In genomic region chr2:32061973-32062861, GRCh38 we compare ENCODE assay signal across 8 cellular contexts. TPM values are rescaled to one million over a fixed set of nuclear protein-coding genes. Genes with fewer than 3 reads are reported as not detected.
DNase-seq lines count a peak whose midpoint lies in the region; ATAC-seq and TF ChIP-seq lines count a peak whose summit lies in the region.

No MANE protein-coding gene starts in this region.

- H2AFZ ChIP-seq in DND-41 (ENCODE audit: low read depth, low read length), result peak overlapping the region; percentile 69
- H2AFZ ChIP-seq in KMS-11 (ENCODE audit: low read depth), result peak overlapping the region; percentile 99

- H3K9me3 ChIP-seq in DND-41 (ENCODE audit: insufficient read depth, low read length, severe bottlenecking), result no peaks in the 10 kb centered on the region
- H3K9me3 ChIP-seq in mucosa of rectum (ENCODE audit: control insufficient read depth in 2 of 2, low read length in 2 of 2), result no peaks in the 10 kb centered on the region

- no peak for DNase-seq in DND-41
- DNase-seq in T-cell, result no peak
- DNase-seq in erythroblast (lab: John Stamatoyannopoulos, UW), result peak; percentile 54 to 72
- DNase-seq in NCI-H1694 treated with DMSO at 0.1 percent for 48 hours (lab: John Stamatoyannopoulos, UW), result no peak

- no peaks in the 10 kb centered on the region for H3K27me3 Mint-ChIP-seq in T-cell

- H3K9me3 Mint-ChIP-seq in T-cell, result no peaks in the 10 kb centered on the region

- POLR2A ChIA-PET in T-cell (lab: Charles Lee), result interaction anchor here (0.5 to 3.4 kb wide), 5 partner anchors 20 to 854 kb away, joined by 3 to 20 read pairs (median 5); partner anchors contain the start of gene DPY30 (in 2 of the 2)

- H3K27me3 ChIP-seq in DND-41 (ENCODE audit: insufficient read depth, low read length, poor library complexity) (no peaks in the 10 kb centered on the region), KMS-11 (ENCODE audit: insufficient read depth, low read depth) (no peaks in the 10 kb centered on the region), mucosa of rectum (ENCODE audit: control insufficient read depth in 2 of 2, insufficient read depth in 2 of 2, low read length in 2 of 2) (no peaks in the 10 kb centered on the region)

- no peak for TF ChIP-seq POLR2A in erythroblast (IDR thresholded peaks at IDR 0.05; ENCODE audit: low read length)

- peak overlapping the region in 1 of 2 donors; percentile 98 for H3K27ac Mint-ChIP-seq in T-cell

- H4K20me1 ChIP-seq in DND-41 (ENCODE audit: insufficient read depth, low read length) (no peaks in the 10 kb centered on the region), KMS-11 (ENCODE audit: insufficient read depth) (no peaks in the 10 kb centered on the region)

- peak overlapping the region; percentile 64 for H3K27ac ChIP-seq in DND-41 (ENCODE audit: low read length)
- H3K27ac ChIP-seq in KMS-11, result no peak overlapping the region
- peak overlapping the region; percentile 14 to 89 for H3K27ac ChIP-seq in mucosa of rectum (ENCODE audit: low read depth in 2 of 2, low read length in 2 of 2)

- H3K4me3 ChIP-seq in DND-41 (ENCODE audit: low read depth in 1 of 2, low read length in 2 of 2) (peak overlapping the region; percentile 74 to 100; a peak in 3 of 4 replicates), KMS-11 (IDR thresholded peaks at IDR 0.05; ENCODE audit: insufficient read depth, low read depth, low read length) (no peak overlapping the region), mucosa of rectum (ENCODE audit: low read length in 2 of 2) (peak overlapping the region; percentile 91)

- H3K4me2 ChIP-seq in DND-41 (ENCODE audit: insufficient read depth, low read length) (peak overlapping the region; percentile 88), KMS-11 (peak overlapping the region; percentile 92)

- H3K9ac ChIP-seq in DND-41 (ENCODE audit: low read depth, low read length) (peak overlapping the region; percentile 66), KMS-11 (peak overlapping the region; percentile 66; the same call in 1 of the 2 replicates), mucosa of rectum (ENCODE audit: low read depth in 1 of 2, low read length in 2 of 2) (peak overlapping the region; percentile 79 to 83)

- peaks cover 37 to 41% (median 38%) of the 10 kb centered on the region in 3 donors for H3K4me1 Mint-ChIP-seq in T-cell

- H3K79me2 ChIP-seq in DND-41 (ENCODE audit: insufficient read depth, low read length) (peaks cover 32% of the 10 kb centered on the region), KMS-11 (ENCODE audit: insufficient read depth, low read depth) (peaks cover 22% of the 10 kb centered on the region; the same call in 1 of the 2 replicates)

- TF ChIP-seq CTCF in DND-41 (IDR thresholded peaks at IDR 0.05; ENCODE audit: borderline replicate concordance, extremely low read depth, low read length, poor library complexity, severe bottlenecking), result no peak
- no peak for TF ChIP-seq CTCF in KMS-11 (conservative IDR thresholded peaks at IDR 0.05; ENCODE audit: low read depth, low read length)

- H3K4me3 Mint-ChIP-seq in T-cell, result peak overlapping the region; percentile 97 to 99 (median 98)

- peaks cover 36% of the 10 kb centered on the region for H3K4me1 ChIP-seq in DND-41 (ENCODE audit: insufficient read depth, low read length)
- peaks cover 20% of the 10 kb centered on the region for H3K4me1 ChIP-seq in KMS-11 (ENCODE audit: low read depth, poor library complexity, severe bottlenecking)
- H3K4me1 ChIP-seq in mucosa of rectum (ENCODE audit: control insufficient read depth in 2 of 2, insufficient read depth in 2 of 2, low read length in 2 of 2), result peaks cover 4 to 17% of the 10 kb centered on the region in 2 donors

- H3K36me3 ChIP-seq in DND-41 (ENCODE audit: insufficient read depth, low read length), result peaks cover 4% of the 10 kb centered on the region; the same call in 1 of the 2 replicates
- H3K36me3 ChIP-seq in KMS-11 (ENCODE audit: insufficient read depth), result no peaks in the 10 kb centered on the region
- H3K36me3 ChIP-seq in mucosa of rectum (ENCODE audit: control insufficient read depth in 2 of 2, insufficient read depth in 2 of 2, low read length in 2 of 2), result no peaks in the 10 kb centered on the region

- CTCF ChIA-PET in T-cell (lab: Charles Lee), result interaction anchor here (0.6 to 3.4 kb wide), 4 partner anchors 19 to 100 kb away, joined by 3 to 27 read pairs (median 4); partner anchors contain the start of gene DPY30 (in 2 of the 2)

- H3K36me3 Mint-ChIP-seq in T-cell, result peaks cover 4% of the 10 kb centered on the region

- ATAC-seq in DND-41 (ENCODE audit: insufficient read depth, low read depth) (no peak), T-cell (replicated peaks in 1 of 4) (no peak), GM19395 (IDR thresholded peaks at IDR 0.05; ENCODE audit: unreplicated experiment) (no peak), GM19328 (IDR thresholded peaks at IDR 0.05; ENCODE audit: unreplicated experiment) (no peak)

RNA-seq across cellular contexts. Expression of gene SPAST, which starts 1.1 kb away (rescaled TPM):
- total RNA-seq in T-cell, result 10 to 100 TPM; 17.7 to 21.9 (median 19.9) TPM

RNA-seq across cellular contexts. Expression of gene DPY30, which starts 22.6 kb away (rescaled TPM):
- total RNA-seq in T-cell, result 10 to 100 TPM; 30.3 to 54.1 (median 45.6) TPM

RNA-seq across cellular contexts. Expression of gene MEMO1, which starts 51.4 kb away (rescaled TPM):
- 10 to 100 TPM; 35.0 to 46.3 (median 41.5) TPM for total RNA-seq in T-cell

Comparison
In these comparisons a context has a peak if more than half of its experiments do, and no peak if none do; other contexts are left out.
1. DNase-seq: peak in erythroblast (2 of 2); none in DND-41 (single experiment), T-cell (0 of 34) and NCI-H1694 treated with DMSO at 0.1 percent for 48 hours (single experiment).
2. Peak in every context shown above with its lines, with median percentiles within 50 percentile points of each other: H3K9ac ChIP-seq.